Comparison of ENCODE assay signal across 21 cellular contexts in genomic region chr6:25975909-25976560, GRCh38. TPM values are rescaled to one million over a fixed set of nuclear protein-coding genes. Genes with fewer than 3 reads are reported as not detected.
DNase-seq lines count a peak whose midpoint lies in the region; ATAC-seq and TF ChIP-seq lines count a peak whose summit lies in the region.
"Had no signal": no experiment of that assay in that cellular context is flagged by ENCODE, and none has a peak within 500 bp of the region (broad histone marks: within the 10 kb centered on the region; RNA-seq: fewer than 3 reads in every experiment).

No MANE protein-coding gene starts in this region.

- no peaks in the 10 kb centered on the region for H3K9me3 Mint-ChIP-seq in activated naive CD4-positive, alpha-beta T cell treated with anti-CD3 and anti-CD28 coated beads for 36 hours
- H3K9me3 Mint-ChIP-seq in activated naive CD8-positive, alpha-beta T cell treated with anti-CD3 and anti-CD28 coated beads, Interleukin-2, amount 50 U/mL, for 24 hours: no peaks in the 10 kb centered on the region
- no peaks in the 10 kb centered on the region for H3K9me3 Mint-ChIP-seq in stimulated activated naive B cell treated with anti-CD40 and anti-IgM and Interleukin-4, amounts not matched to agents 10 μg/mL and 1 μg/mL and 100 μg/mL, for 72 hours
- H3K9me3 Mint-ChIP-seq in chondrocyte (ENCODE audit: low read depth): no peaks in the 10 kb centered on the region

- H3K27me3 Mint-ChIP-seq in activated naive CD4-positive, alpha-beta T cell treated with anti-CD3 and anti-CD28 coated beads for 36 hours (ENCODE audit: low read depth): no peaks in the 10 kb centered on the region
- H3K27me3 Mint-ChIP-seq in T-helper 17 cell: no peaks in the 10 kb centered on the region
- no peaks in the 10 kb centered on the region for H3K27me3 Mint-ChIP-seq in activated naive CD8-positive, alpha-beta T cell treated with anti-CD3 and anti-CD28 coated beads, Interleukin-2, amount 50 U/mL, for 24 hours
- H3K27me3 Mint-ChIP-seq in stimulated activated naive B cell treated with anti-CD40 and anti-IgM and Interleukin-4, amounts not matched to agents 10 μg/mL and 1 μg/mL and 100 μg/mL, for 72 hours: no peaks in the 10 kb centered on the region
- H3K27me3 Mint-ChIP-seq in chondrocyte (ENCODE audit: low read depth): no peaks in the 10 kb centered on the region

- intact Hi-C loops in activated naive CD4-positive, alpha-beta T cell treated with anti-CD3 and anti-CD28 coated beads for 36 hours (cut with micrococcal nuclease): loop anchor here (1.0 to 2.0 kb wide), 3 partner anchors 14 to 838 kb away; partner anchors contain the start of gene TRIM38

- no peak overlapping the region for H3K4me3 Mint-ChIP-seq in activated naive CD4-positive, alpha-beta T cell treated with anti-CD3 and anti-CD28 coated beads for 36 hours
- H3K4me3 Mint-ChIP-seq in T-helper 17 cell: no peak overlapping the region
- H3K4me3 Mint-ChIP-seq in activated naive CD8-positive, alpha-beta T cell treated with anti-CD3 and anti-CD28 coated beads, Interleukin-2, amount 50 U/mL, for 24 hours: no peak overlapping the region
- no peak overlapping the region for H3K4me3 Mint-ChIP-seq in stimulated activated naive B cell treated with anti-CD40 and anti-IgM and Interleukin-4, amounts not matched to agents 10 μg/mL and 1 μg/mL and 100 μg/mL, for 72 hours
- no peak overlapping the region for H3K4me3 Mint-ChIP-seq in chondrocyte (ENCODE audit: unreplicated experiment)

- no peak for DNase-seq in activated naive CD4-positive, alpha-beta T cell treated with anti-CD3 and anti-CD28 coated beads for 36 hours
- DNase-seq in activated naive CD4-positive, alpha-beta T cell (lab: John Stamatoyannopoulos, UW): no peak
- DNase-seq in T-helper 17 cell: no peak
- DNase-seq in activated naive CD8-positive, alpha-beta T cell treated with anti-CD3 and anti-CD28 coated beads, Interleukin-2, amount 50 U/mL, for 24 hours: no peak
- no peak for DNase-seq in stimulated activated naive B cell treated with anti-CD40 and anti-IgM and Interleukin-4, amounts not matched to agents 10 μg/mL and 1 μg/mL and 100 μg/mL, for 72 hours
- DNase-seq in coronary artery (ENCODE audit: low spot score): no peak
- DNase-seq in chondrocyte (ENCODE audit: low spot score): no peak
- no peak for DNase-seq in NCI-H1694 (lab: John Stamatoyannopoulos, UW)
- DNase-seq: ACHN, BE2C, COR-L47, DMS153, EL, HCEC 1CT, IMR-90, NCI-H1930, NCI-H2171 treated with DMSO at 0.1 percent for 48 hours, Peyer's patch, Right ventricle myocardium superior had no signal

- peaks cover 54% of the 10 kb centered on the region for H3K36me3 Mint-ChIP-seq in activated naive CD4-positive, alpha-beta T cell treated with anti-CD3 and anti-CD28 coated beads for 36 hours (ENCODE audit: low read depth)
- H3K36me3 Mint-ChIP-seq in T-helper 17 cell (ENCODE audit: low read depth) (peaks cover 9% of the 10 kb centered on the region), chondrocyte (ENCODE audit: low read depth) (peaks cover 37% of the 10 kb centered on the region)
- peaks cover 58% of the 10 kb centered on the region for H3K36me3 Mint-ChIP-seq in activated naive CD8-positive, alpha-beta T cell treated with anti-CD3 and anti-CD28 coated beads, Interleukin-2, amount 50 U/mL, for 24 hours (ENCODE audit: low read depth)
- H3K36me3 Mint-ChIP-seq in stimulated activated naive B cell treated with anti-CD40 and anti-IgM and Interleukin-4, amounts not matched to agents 10 μg/mL and 1 μg/mL and 100 μg/mL, for 72 hours: peaks cover 53 to 65% of the 10 kb centered on the region in 2 donors

- no peak for ATAC-seq in T-helper 17 cell
- peak; percentile 85 for ATAC-seq in activated naive CD8-positive, alpha-beta T cell treated with anti-CD3 and anti-CD28 coated beads, Interleukin-2, amount 50 U/mL, for 24 hours
- peak; percentile 42 to 53 for ATAC-seq in stimulated activated naive B cell treated with anti-CD40 and anti-IgM and Interleukin-4, amounts not matched to agents 10 μg/mL and 1 μg/mL and 100 μg/mL, for 72 hours (replicated peaks)

- H3K4me3 ChIP-seq in coronary artery: no peak overlapping the region
- H3K4me3 ChIP-seq: Peyer's patch had no signal

- CTCF ChIA-PET in activated naive CD4-positive, alpha-beta T cell treated with anti-CD3 and anti-CD28 coated beads for 36 hours (lab: Charles Lee): interaction anchor here (0.6 to 1.2 kb wide), 5 partner anchors 8 to 253 kb away, joined by 3 to 5 read pairs (median 4); no protein-coding TSS in a partner anchor

- H3K9me3 ChIP-seq in T-helper 17 cell (ENCODE audit: control insufficient read depth, low read length, poor library complexity, severe bottlenecking): no peaks in the 10 kb centered on the region
- H3K9me3 ChIP-seq: BE2C, Peyer's patch had no signal

- peaks cover 57% of the 10 kb centered on the region for H3K4me1 Mint-ChIP-seq in activated naive CD4-positive, alpha-beta T cell treated with anti-CD3 and anti-CD28 coated beads for 36 hours (ENCODE audit: low read depth)
- H3K4me1 Mint-ChIP-seq in T-helper 17 cell (peaks cover 13% of the 10 kb centered on the region), chondrocyte (ENCODE audit: low read depth) (peaks cover 14% of the 10 kb centered on the region)
- peaks cover 27% of the 10 kb centered on the region for H3K4me1 Mint-ChIP-seq in activated naive CD8-positive, alpha-beta T cell treated with anti-CD3 and anti-CD28 coated beads, Interleukin-2, amount 50 U/mL, for 24 hours
- H3K4me1 Mint-ChIP-seq in stimulated activated naive B cell treated with anti-CD40 and anti-IgM and Interleukin-4, amounts not matched to agents 10 μg/mL and 1 μg/mL and 100 μg/mL, for 72 hours: peaks cover 20 to 61% of the 10 kb centered on the region in 2 donors

- no peak overlapping the region for H3K27ac ChIP-seq in coronary artery
- H3K27ac ChIP-seq: Peyer's patch had no signal

- TF ChIP-seq CTCF in coronary artery (IDR thresholded peaks at IDR 0.05) (no peak), chondrocyte (IDR thresholded peaks at IDR 0.05) (no peak)

- peak overlapping the region; percentile 46 for H3K27ac Mint-ChIP-seq in activated naive CD4-positive, alpha-beta T cell treated with anti-CD3 and anti-CD28 coated beads for 36 hours
- peak overlapping the region; percentile 32 for H3K27ac Mint-ChIP-seq in T-helper 17 cell
- no peak overlapping the region for H3K27ac Mint-ChIP-seq in activated naive CD8-positive, alpha-beta T cell treated with anti-CD3 and anti-CD28 coated beads, Interleukin-2, amount 50 U/mL, for 24 hours
- H3K27ac Mint-ChIP-seq in stimulated activated naive B cell treated with anti-CD40 and anti-IgM and Interleukin-4, amounts not matched to agents 10 μg/mL and 1 μg/mL and 100 μg/mL, for 72 hours: peak overlapping the region; percentile 84
- H3K27ac Mint-ChIP-seq in chondrocyte (ENCODE audit: unreplicated experiment): no peak overlapping the region

RNA-seq across cellular contexts. Expression of gene TRIM38, which starts 13.4 kb away (rescaled TPM):
- 10 to 100 TPM; 19.1 to 19.7 TPM for total RNA-seq in activated naive CD4-positive, alpha-beta T cell treated with anti-CD3 and anti-CD28 coated beads for 36 hours
- total RNA-seq in T-helper 17 cell (10 to 100 TPM; 17.5 to 19.9 TPM), chondrocyte (7.1 to 7.4 TPM (median 7.2 TPM) in 3 replicates)

RNA-seq across cellular contexts. Expression of gene SLC17A2, which starts 45.5 kb away (rescaled TPM):
- under 1 TPM; 0.07 to 0.14 TPM for total RNA-seq in activated naive CD4-positive, alpha-beta T cell treated with anti-CD3 and anti-CD28 coated beads for 36 hours
- not detected for total RNA-seq in T-helper 17 cell
- not detected in 3 replicates for total RNA-seq in chondrocyte
- total RNA-seq: IMR-90, LHCN-M2, NCI-H460, Peyer's patch, Right ventricle myocardium superior had no signal

Comparison
In these comparisons a context has a peak if more than half of its experiments do, and no peak if none do; other contexts are left out.
1. H3K27ac Mint-ChIP-seq: peak in activated naive CD4-positive, alpha-beta T cell treated with anti-CD3 and anti-CD28 coated beads for 36 hours (single experiment), T-helper 17 cell (single experiment) and stimulated activated naive B cell treated with anti-CD40 and anti-IgM and Interleukin-4, amounts not matched to agents 10 μg/mL and 1 μg/mL and 100 μg/mL, for 72 hours (single experiment); none in activated naive CD8-positive, alpha-beta T cell treated with anti-CD3 and anti-CD28 coated beads, Interleukin-2, amount 50 U/mL, for 24 hours (single experiment) and chondrocyte (single experiment).